Comparison of ENCODE assay signal across 6 cellular contexts in the genomic region with DNA sequence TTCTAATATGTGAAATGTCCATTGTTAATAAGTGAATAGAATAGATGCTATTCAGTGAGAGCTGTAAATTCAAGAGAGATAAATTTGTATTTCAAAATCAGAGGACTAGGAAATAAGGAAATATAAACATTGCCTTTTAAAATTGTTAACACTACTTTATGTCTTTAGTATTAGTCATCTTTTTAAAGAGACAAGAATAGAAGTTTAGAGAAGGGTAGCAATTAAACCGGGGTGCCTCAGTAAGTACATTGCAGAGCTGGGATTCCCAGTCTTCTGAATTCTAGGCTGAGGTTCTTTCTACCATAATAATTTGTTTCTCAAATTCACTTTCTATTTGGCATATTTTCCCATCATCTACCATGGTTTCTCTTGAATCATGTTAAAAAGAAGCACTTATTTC.
"Had no signal": no experiment of that assay in that cellular context is flagged by ENCODE, and none has a peak within 500 bp of the region (broad histone marks: within the 10 kb centered on the region; RNA-seq: fewer than 3 reads in every experiment).

No MANE protein-coding gene starts in this region.

- ATAC-seq: GM23338, HCT116 had no signal

- H3K27ac ChIP-seq: KMS-11 had no signal

- H3K4me2 ChIP-seq: GM23338, KMS-11 had no signal

- DNase-seq: H9, HFFc6, KBM-7 had no signal

- H2AFZ ChIP-seq: GM23338 had no signal

- H3K9ac ChIP-seq: KMS-11 had no signal

- H3K4me3 ChIP-seq: GM23338 had no signal
